ENCODE assay signal across 10 cellular contexts in genomic region chrX:132737743-132738142, GRCh38.
DNase-seq lines count a peak whose midpoint lies in the region; ATAC-seq and TF ChIP-seq lines count a peak whose summit lies in the region.
"Had no signal": no experiment of that assay in that cellular context is flagged by ENCODE, and none has a peak within 500 bp of the region (broad histone marks: within the 10 kb centered on the region; RNA-seq: fewer than 3 reads in every experiment).

No MANE protein-coding gene starts in this region.

- no peaks in the 10 kb centered on the region for H3K9me3 Mint-ChIP-seq in stimulated activated naive CD8-positive, alpha-beta T cell treated with anti-CD3 and anti-CD28 coated beads, Interleukin-15, amount 100 ng/mL, for 72 hours

- H3K27me3 ChIP-seq in left lung (no peaks in the 10 kb centered on the region), mesenchymal stem cell (ENCODE audit: control insufficient read depth in 1 of 2, insufficient read depth in 1 of 2, low read length in 2 of 2) (peaks cover 0 to 70% of the 10 kb centered on the region in 2 experiments)
- H3K27me3 ChIP-seq: esophagus squamous epithelium had no signal

- peak; percentile 70 to 75 for ATAC-seq in activated CD4-positive, CD25-positive, alpha-beta regulatory T cell treated with anti-CD3 and anti-CD28 coated beads, Interleukin-2, amount 50 U/mL, for 24 hours
- ATAC-seq in left lung = peak; percentile 80
- ATAC-seq in stimulated activated naive CD8-positive, alpha-beta T cell treated with anti-CD3 and anti-CD28 coated beads, Interleukin-15, amount 100 ng/mL, for 72 hours = peak; percentile 97

- H3K14ac ChIP-seq in mesenchymal stem cell (ENCODE audit: low read length in 2 of 2) = no peak overlapping the region

- no peak overlapping the region for H3K4me3 ChIP-seq in left lung
- no peak overlapping the region for H3K4me3 ChIP-seq in mesenchymal stem cell (ENCODE audit: insufficient read depth in 1 of 2, low read depth in 1 of 2, low read length in 2 of 2)
- H3K4me3 ChIP-seq: esophagus squamous epithelium had no signal

- H3K4me2 ChIP-seq in mesenchymal stem cell (ENCODE audit: low read length, poor library complexity, severe bottlenecking) = no peak overlapping the region

- H3K4me3 Mint-ChIP-seq in stimulated activated naive CD8-positive, alpha-beta T cell treated with anti-CD3 and anti-CD28 coated beads, Interleukin-15, amount 100 ng/mL, for 72 hours = no peak overlapping the region

- H4K91ac ChIP-seq in mesenchymal stem cell (ENCODE audit: low read length) = no peak overlapping the region

- H2BK120ac ChIP-seq in mesenchymal stem cell (ENCODE audit: low read depth, low read length) = no peak overlapping the region

- no peak overlapping the region for H2BK12ac ChIP-seq in mesenchymal stem cell (ENCODE audit: low read length in 2 of 2)

- H3K27ac Mint-ChIP-seq in stimulated activated naive CD8-positive, alpha-beta T cell treated with anti-CD3 and anti-CD28 coated beads, Interleukin-15, amount 100 ng/mL, for 72 hours = no peak overlapping the region

- no peak overlapping the region for H3K23ac ChIP-seq in mesenchymal stem cell (ENCODE audit: low read length in 2 of 2)

- H3K9me3 ChIP-seq in left lung = no peaks in the 10 kb centered on the region
- no peaks in the 10 kb centered on the region for H3K9me3 ChIP-seq in mesenchymal stem cell (ENCODE audit: control insufficient read depth, low read length)
- H3K9me3 ChIP-seq: esophagus squamous epithelium had no signal

- no peak for DNase-seq in activated CD4-positive, CD25-positive, alpha-beta regulatory T cell (lab: John Stamatoyannopoulos, UW)
- DNase-seq in activated T-cell treated with anti-CD3 and anti-CD28 coated beads for 4 hours (peak; percentile 2), left lung (peak in 1 of 2 donors; percentile 36), cardiac septum (ENCODE audit: low spot score) (no peak), LoVo (ENCODE audit: low spot score) (no peak), mesenchymal stem cell (no peak)
- peak; percentile 24 to 72 for DNase-seq in stimulated activated naive CD8-positive, alpha-beta T cell treated with anti-CD3 and anti-CD28 coated beads, Interleukin-15, amount 100 ng/mL, for 72 hours
- DNase-seq: esophagus squamous epithelium, NCI-H526 had no signal

- no peaks in the 10 kb centered on the region for H3K79me1 ChIP-seq in mesenchymal stem cell (replicated peaks; ENCODE audit: low read length, poor library complexity, severe bottlenecking)

- no peak overlapping the region for H2AFZ ChIP-seq in mesenchymal stem cell (ENCODE audit: low read depth, low read length)

- H3K4ac ChIP-seq in mesenchymal stem cell (ENCODE audit: low read depth in 1 of 2, low read length in 2 of 2) = no peak overlapping the region

- no peaks in the 10 kb centered on the region for H3K4me1 ChIP-seq in left lung
- H3K4me1 ChIP-seq in mesenchymal stem cell (ENCODE audit: control insufficient read depth, insufficient read depth, low read depth, low read length) = peaks cover 4% of the 10 kb centered on the region

- H3K27ac ChIP-seq in left lung (no peak overlapping the region), mesenchymal stem cell (ENCODE audit: low read length, poor library complexity, severe bottlenecking) (no peak overlapping the region)

- intact Hi-C loops in left lung (cut with DNase I) (no loop called here), cardiac septum (cut with DNase I) (no loop called here)

- no peaks in the 10 kb centered on the region for H3K27me3 Mint-ChIP-seq in stimulated activated naive CD8-positive, alpha-beta T cell treated with anti-CD3 and anti-CD28 coated beads, Interleukin-15, amount 100 ng/mL, for 72 hours

- H2AK5ac ChIP-seq in mesenchymal stem cell (ENCODE audit: low read length, severe bottlenecking) = no peak overlapping the region

- no peak overlapping the region for H3K18ac ChIP-seq in mesenchymal stem cell (ENCODE audit: low read depth in 1 of 2, low read length in 2 of 2)

- H3K36me3 ChIP-seq in left lung (no peaks in the 10 kb centered on the region), mesenchymal stem cell (ENCODE audit: control insufficient read depth in 1 of 2, insufficient read depth in 2 of 2, low read depth in 1 of 2, low read length in 2 of 2) (no peaks in the 10 kb centered on the region)
- H3K36me3 ChIP-seq: esophagus squamous epithelium had no signal

- peaks cover 20% of the 10 kb centered on the region for H3K4me1 Mint-ChIP-seq in stimulated activated naive CD8-positive, alpha-beta T cell treated with anti-CD3 and anti-CD28 coated beads, Interleukin-15, amount 100 ng/mL, for 72 hours

- H2BK5ac ChIP-seq in mesenchymal stem cell (ENCODE audit: low read depth, low read length, poor library complexity, severe bottlenecking) = no peak overlapping the region

- no peak overlapping the region for H3K9ac ChIP-seq in mesenchymal stem cell (ENCODE audit: low read length)

- no peak for TF ChIP-seq CTCF in left lung (IDR thresholded peaks at IDR 0.05)

- H4K8ac ChIP-seq in mesenchymal stem cell (ENCODE audit: low read length) = no peak overlapping the region

- no peak overlapping the region for H2BK15ac ChIP-seq in mesenchymal stem cell (ENCODE audit: low read depth, poor library complexity, severe bottlenecking)

- 73% methylated on average over 5 of the region's 5 CpGs for WGBS in mesenchymal stem cell

Comparison
In these comparisons a context has a peak if more than half of its experiments do, and no peak if none do; other contexts are left out.
1. DNase-seq: peak in activated T-cell treated with anti-CD3 and anti-CD28 coated beads for 4 hours (single experiment) and stimulated activated naive CD8-positive, alpha-beta T cell treated with anti-CD3 and anti-CD28 coated beads, Interleukin-15, amount 100 ng/mL, for 72 hours (2 of 2); none in activated CD4-positive, CD25-positive, alpha-beta regulatory T cell (0 of 4), cardiac septum (single experiment), LoVo (single experiment) and mesenchymal stem cell (single experiment).
2. Peak in every context shown above with its lines, with median percentiles within 50 percentile points of each other: ATAC-seq.